13 cellular contexts compared by ENCODE assay signal in genomic region chr17:38920374-38921291, GRCh38. TPM values are rescaled to one million over a fixed set of nuclear protein-coding genes. Genes with fewer than 3 reads are reported as not detected.
DNase-seq lines count a peak whose midpoint lies in the region; ATAC-seq and TF ChIP-seq lines count a peak whose summit lies in the region.
"Had no signal": no experiment of that assay in that cellular context is flagged by ENCODE, and none has a peak within 500 bp of the region (broad histone marks: within the 10 kb centered on the region; RNA-seq: fewer than 3 reads in every experiment).

No MANE protein-coding gene starts in this region.

- ATAC-seq in Right ventricle myocardium inferior (peak; percentile 41), HG02588 (IDR thresholded peaks at IDR 0.05; ENCODE audit: unreplicated experiment) (no peak)
- no peak for ATAC-seq in effector memory CD8-positive, alpha-beta T cell (replicated peaks)
- ATAC-seq: lower lobe of right lung had no signal

- peaks cover 30 to 34% of the 10 kb centered on the region in 2 donors for H3K4me1 Mint-ChIP-seq in effector memory CD8-positive, alpha-beta T cell (ENCODE audit: low read depth in 2 of 2)
- peaks cover 38% of the 10 kb centered on the region for H3K4me1 Mint-ChIP-seq in neural crest cell

- DNase-seq in Right ventricle myocardium inferior (ENCODE audit: missing footprints): no peak
- no peak for DNase-seq in cardiac septum (ENCODE audit: low spot score)
- DNase-seq in effector memory CD8-positive, alpha-beta T cell: no peak
- no peak for DNase-seq in neural crest cell (ENCODE audit: low read depth, low spot score)
- no peak for DNase-seq in NCI-H524 treated with DMSO at 0.1 percent for 48 hours (lab: John Stamatoyannopoulos, UW)
- no peak for DNase-seq in stimulated activated CD4-positive, alpha-beta T cell treated with anti-CD3 and anti-CD28 coated beads, Interleukin-4, amount 100 ng/mL, for 24 hours
- no peak for DNase-seq in activated gamma-delta T cell treated with Interleukin-2 at 50 U/mL for 16 hours
- DNase-seq: AML-193, amniotic stem cell, lower lobe of right lung, NCI-H1417, trophoblast cell had no signal

- no peaks in the 10 kb centered on the region for H3K9me3 Mint-ChIP-seq in effector memory CD8-positive, alpha-beta T cell
- no peaks in the 10 kb centered on the region for H3K9me3 Mint-ChIP-seq in neural crest cell

- H3K27ac Mint-ChIP-seq in effector memory CD8-positive, alpha-beta T cell: peak overlapping the region; percentile 77 to 91
- peak overlapping the region; percentile 57 for H3K27ac Mint-ChIP-seq in neural crest cell (ENCODE audit: unreplicated experiment)

- TF ChIP-seq CTCF in neural crest cell (conservative IDR thresholded peaks at IDR 0.05): no peak

- H3K36me3 Mint-ChIP-seq in effector memory CD8-positive, alpha-beta T cell (ENCODE audit: insufficient read depth): peaks cover 72% of the 10 kb centered on the region
- peaks cover 6% of the 10 kb centered on the region for H3K36me3 Mint-ChIP-seq in neural crest cell (ENCODE audit: low read depth)

- intact Hi-C loops in Right ventricle myocardium inferior (cut with DNase I) (loop anchor here (5.0 kb wide), 1 partner anchor 48 kb away; the partner anchor contains the start of gene LASP1), cardiac septum (cut with DNase I) (no loop called here)

- H3K4me3 Mint-ChIP-seq in effector memory CD8-positive, alpha-beta T cell: no peak overlapping the region
- H3K4me3 Mint-ChIP-seq in neural crest cell: peak overlapping the region; percentile 47

- H3K27me3 Mint-ChIP-seq in effector memory CD8-positive, alpha-beta T cell: no peaks in the 10 kb centered on the region
- no peaks in the 10 kb centered on the region for H3K27me3 Mint-ChIP-seq in neural crest cell (ENCODE audit: low read depth)

RNA-seq across cellular contexts. Expression of gene FBXO47, which starts 46.6 kb away (rescaled TPM):
- total RNA-seq in Right ventricle myocardium inferior: not detected
- not detected for total RNA-seq in cardiac septum
- not detected in 2 replicates for total RNA-seq in neural crest cell
- total RNA-seq: lower lobe of right lung had no signal

RNA-seq across cellular contexts. Expression of gene LASP1, which starts 50.8 kb away (rescaled TPM):
- 38.5 TPM for total RNA-seq in Right ventricle myocardium inferior
- 25.3 TPM for total RNA-seq in cardiac septum
- total RNA-seq in neural crest cell: 87.4 and 94.3 TPM in 2 replicates
